ENCODE assay signal across 9 cellular contexts in the genomic region with DNA sequence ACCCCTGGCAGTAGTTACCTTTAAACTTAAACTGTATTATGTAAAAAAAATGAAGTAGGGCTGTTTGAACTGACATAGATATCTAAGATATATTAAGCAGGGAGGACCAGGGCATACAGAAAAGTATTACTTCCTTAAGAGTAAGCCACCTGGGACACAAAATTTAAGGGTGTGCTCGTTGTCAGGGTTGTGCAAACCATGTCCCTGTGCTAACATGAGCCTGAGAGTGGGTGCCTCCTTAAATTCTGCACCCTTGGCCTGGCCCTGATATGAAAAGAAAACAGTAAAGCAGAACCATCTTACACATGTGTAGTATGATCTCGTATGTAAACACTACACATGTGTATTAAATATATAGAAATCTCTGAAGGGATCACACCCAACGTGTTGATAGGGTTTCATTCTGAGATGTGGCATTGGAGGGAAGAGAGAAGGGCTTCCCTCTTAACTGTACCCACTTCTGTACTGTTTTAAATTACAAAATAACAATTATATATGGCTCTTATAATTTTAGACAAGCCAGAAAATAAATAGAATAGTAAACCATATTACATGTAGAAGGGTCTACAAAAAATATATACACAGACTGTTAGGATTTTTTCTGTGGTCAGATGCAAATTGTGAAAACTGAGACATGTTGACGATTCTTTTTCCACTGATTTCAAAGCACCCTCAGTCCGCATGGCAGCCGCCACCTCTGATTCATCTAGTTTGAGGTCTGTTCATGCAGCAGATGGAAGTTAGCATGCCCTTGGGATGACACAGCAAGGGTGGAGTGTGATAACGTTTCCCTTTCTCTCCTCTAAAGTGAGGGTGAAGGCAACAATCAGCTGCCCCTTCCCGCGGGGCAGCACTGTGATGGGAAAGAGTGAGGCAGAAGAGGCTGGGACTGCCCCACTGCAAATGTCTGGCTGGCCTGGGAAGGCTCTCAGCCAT.
DNase-seq lines count a peak whose midpoint lies in the region; ATAC-seq and FAIRE-seq lines count a peak whose summit lies in the region.
"Had no signal": no experiment of that assay in that cellular context is flagged by ENCODE, and none has a peak within 500 bp of the region (broad histone marks: within the 10 kb centered on the region; RNA-seq: fewer than 3 reads in every experiment).

No MANE protein-coding gene starts in this region.

- no peaks in the 10 kb centered on the region for H3K4me1 Mint-ChIP-seq in T-helper 17 cell

- no peak for FAIRE-seq in urothelium cell line (lab: Jason Lieb, UNC)

- peak; percentile 24 to 88 for ATAC-seq in right cardiac atrium
- ATAC-seq in T-helper 17 cell, result peak; percentile 40

- no peak overlapping the region for H3K27ac Mint-ChIP-seq in T-helper 17 cell

- intact Hi-C loops in right cardiac atrium (cut with DNase I) (no loop called here), cardiac septum (cut with DNase I) (no loop called here)

- no peak overlapping the region for H3K27ac ChIP-seq in right cardiac atrium (ENCODE audit: low read length)

- H3K36me3 Mint-ChIP-seq in T-helper 17 cell (ENCODE audit: low read depth), result peaks cover 2% of the 10 kb centered on the region

- no peak for DNase-seq in right cardiac atrium
- DNase-seq in cardiac septum (ENCODE audit: low spot score), result no peak
- DNase-seq in T-helper 17 cell, result no peak
- DNase-seq in hepatic stellate cell (ENCODE audit: low spot score), result peak; percentile 17
- DNase-seq in urothelium cell line (ENCODE audit: low spot score), result peak; percentile 73
- no peak for DNase-seq in DMS53 (lab: John Stamatoyannopoulos, UW)
- no peak for DNase-seq in mucosa of gallbladder (ENCODE audit: low spot score)
- no peak for DNase-seq in inferior parietal cortex (ENCODE audit: extremely low spot score)
- DNase-seq: cortex of kidney had no signal

- H3K4me3 ChIP-seq in right cardiac atrium (ENCODE audit: low read length), result no peak overlapping the region

- no peaks in the 10 kb centered on the region for H3K4me1 ChIP-seq in right cardiac atrium (ENCODE audit: control insufficient read depth, insufficient read depth, low read length)

- H3K9me3 ChIP-seq in right cardiac atrium (ENCODE audit: control insufficient read depth, low read length), result no peaks in the 10 kb centered on the region
- no peaks in the 10 kb centered on the region for H3K9me3 ChIP-seq in T-helper 17 cell (ENCODE audit: control insufficient read depth, low read length, poor library complexity, severe bottlenecking)

- no peaks in the 10 kb centered on the region for H3K27me3 ChIP-seq in right cardiac atrium (ENCODE audit: control insufficient read depth, insufficient read depth)

- 47% methylated on average over 9 of the region's 9 CpGs for WGBS in right cardiac atrium

- H3K27me3 Mint-ChIP-seq in T-helper 17 cell, result peaks cover 36% of the 10 kb centered on the region

- H3K4me3 Mint-ChIP-seq in T-helper 17 cell, result no peak overlapping the region

Comparison
In these comparisons a context has a peak if more than half of its experiments do, and no peak if none do; other contexts are left out.
1. DNase-seq: peak in hepatic stellate cell (single experiment) and urothelium cell line (single experiment); none in right cardiac atrium (0 of 3), cardiac septum (single experiment), T-helper 17 cell (0 of 3), DMS53 (single experiment), mucosa of gallbladder (single experiment) and inferior parietal cortex (single experiment).